8 cellular contexts compared by ENCODE assay signal in genomic region chr9:129822825-129823162, GRCh38. TPM values are rescaled to one million over a fixed set of nuclear protein-coding genes. Genes with fewer than 3 reads are reported as not detected.
DNase-seq lines count a peak whose midpoint lies in the region; ATAC-seq and TF ChIP-seq lines count a peak whose summit lies in the region.

No MANE protein-coding gene starts in this region.

- in situ Hi-C loops in transverse colon (cut with MboI; ENCODE audit: low pct_ligation_motif_present in 1 of 4, low pct_unique_long_range_greater_than_20kb in 1 of 4, low sequenced_read_pairs in 3 of 4), result no loop called here

- intact Hi-C loops in adrenal gland (cut with DNase I) (no loop called here), transverse colon (cut with DNase I; ENCODE audit: low total_unique reads) (no loop called here)

- no peaks in the 10 kb centered on the region for H3K27me3 Mint-ChIP-seq in activated naive CD4-positive, alpha-beta T cell treated with anti-CD3 and anti-CD28 coated beads, Interleukin-2, amount 10 ng/mL, durations not matched to agents 7 days and 5 days

- DNase-seq in activated naive CD4-positive, alpha-beta T cell treated with anti-CD3 and anti-CD28 coated beads, Interleukin-2, amount 10 ng/mL, durations not matched to agents 7 days and 5 days, result no peak
- DNase-seq in activated naive CD4-positive, alpha-beta T cell treated with anti-CD3 and anti-CD28 coated beads, Interleukin-2, amount 50 U/mL, for 16 hours, result no peak
- DNase-seq in adrenal gland, result no peak
- no peak for DNase-seq in transverse colon
- DNase-seq in stimulated activated CD4-positive, alpha-beta T cell treated with anti-CD3 and anti-CD28 coated beads, Interleukin-4, amount 100 ng/mL, for 4 hours, result no peak
- no peak for DNase-seq in SK-N-DZ (ENCODE audit: low spot score)

- H3K27ac Mint-ChIP-seq in activated naive CD4-positive, alpha-beta T cell treated with anti-CD3 and anti-CD28 coated beads, Interleukin-2, amount 10 ng/mL, durations not matched to agents 7 days and 5 days, result peak overlapping the region; percentile 78

- peak overlapping the region in 3 of 5 donors; percentile 17 to 85 (median 76) for H3K27ac ChIP-seq in adrenal gland
- H3K27ac ChIP-seq in liver (ENCODE audit: low read depth in 1 of 2, low read length in 2 of 2), result no peak overlapping the region
- peak overlapping the region; percentile 82 to 89 (median 86) for H3K27ac ChIP-seq in transverse colon

- 48 to 71% (median 57%) methylated on average over 7 to 11 of the region's 11 CpGs for whole genome bisulfite sequencing in adrenal gland, 4 donors
- WGBS in liver, result 71% methylated on average over 11 of the region's 11 CpGs
- WGBS in transverse colon (ENCODE audit: low coverage in 1 of 2), 2 donors, result 8 to 60% methylated on average over 5 to 11 of the region's 11 CpGs

- TF ChIP-seq CTCF in adrenal gland (IDR thresholded peaks at IDR 0.05) (no peak), liver (IDR thresholded peaks at IDR 0.05; ENCODE audit: low read depth, low read length, missing input control) (no peak), transverse colon (IDR thresholded peaks at IDR 0.05) (no peak)

- H3K4me3 ChIP-seq in adrenal gland (peak overlapping the region in 2 of 4 donors; percentile 62 to 92), liver (ENCODE audit: low read depth in 1 of 3, low read length in 3 of 3) (peak overlapping the region; percentile 27 to 86 (median 80)), transverse colon (peak overlapping the region; percentile 83 to 95 (median 89))

- no peaks in the 10 kb centered on the region for H3K9me3 Mint-ChIP-seq in activated naive CD4-positive, alpha-beta T cell treated with anti-CD3 and anti-CD28 coated beads, Interleukin-2, amount 10 ng/mL, durations not matched to agents 7 days and 5 days

- H3K27me3 ChIP-seq in adrenal gland (no peaks in the 10 kb centered on the region), liver (ENCODE audit: control insufficient read depth in 4 of 4, insufficient read depth in 4 of 4, low read length in 3 of 4) (no peaks in the 10 kb centered on the region), transverse colon (no peaks in the 10 kb centered on the region)

- peak overlapping the region; percentile 79 for H3K4me3 Mint-ChIP-seq in activated naive CD4-positive, alpha-beta T cell treated with anti-CD3 and anti-CD28 coated beads, Interleukin-2, amount 10 ng/mL, durations not matched to agents 7 days and 5 days

- H3K4me1 Mint-ChIP-seq in activated naive CD4-positive, alpha-beta T cell treated with anti-CD3 and anti-CD28 coated beads, Interleukin-2, amount 10 ng/mL, durations not matched to agents 7 days and 5 days, result peaks cover 20% of the 10 kb centered on the region

- TF ChIP-seq POLR2A in adrenal gland (IDR thresholded peaks at IDR 0.05), result no peak
- TF ChIP-seq POLR2A in transverse colon (IDR thresholded peaks at IDR 0.05), result no peak

- TF ChIP-seq RAD21 in liver (IDR thresholded peaks at IDR 0.05), result no peak

- no peak for ATAC-seq in GM19463 (IDR thresholded peaks at IDR 0.05; ENCODE audit: unreplicated experiment)

- H3K36me3 ChIP-seq in adrenal gland (replicated peaks in 1 of 2) (peaks cover 0 to 50% of the 10 kb centered on the region in 2 donors), liver (ENCODE audit: control insufficient read depth in 4 of 4, insufficient read depth in 3 of 4, low read depth in 1 of 4, low read length in 3 of 4) (peaks cover 9 to 31% (median 22%) of the 10 kb centered on the region in 4 donors), transverse colon (peaks cover 0 to 30% (median 9%) of the 10 kb centered on the region in 4 donors)

- peak overlapping the region in 1 of 2 donors; percentile 42 for H3K9ac ChIP-seq in liver (ENCODE audit: low read depth in 1 of 2, low read length in 2 of 2)

- H3K9me3 ChIP-seq in adrenal gland (replicated peaks in 1 of 3), result no peaks in the 10 kb centered on the region
- no peaks in the 10 kb centered on the region for H3K9me3 ChIP-seq in liver (ENCODE audit: control insufficient read depth in 4 of 4, low read length in 3 of 4)
- no peaks in the 10 kb centered on the region for H3K9me3 ChIP-seq in transverse colon

- H3K4me1 ChIP-seq in adrenal gland (replicated peaks in 1 of 2) (peaks cover 7 to 8% of the 10 kb centered on the region in 2 donors), liver (ENCODE audit: control insufficient read depth in 4 of 4, insufficient read depth in 4 of 4, low read length in 3 of 4) (peaks cover 0 to 11% (median 8%) of the 10 kb centered on the region in 4 donors), transverse colon (peaks cover 3 to 10% (median 6%) of the 10 kb centered on the region in 4 donors)

- CTCF ChIA-PET in activated naive CD4-positive, alpha-beta T cell treated with anti-CD3 and anti-CD28 coated beads, Interleukin-2, amount 10 ng/mL, durations not matched to agents 7 days and 5 days (lab: Charles Lee), result no interaction called here

- TF ChIP-seq EP300 in transverse colon (IDR thresholded peaks at IDR 0.05; ENCODE audit: low read depth), result no peak

- peaks cover 24% of the 10 kb centered on the region for H3K36me3 Mint-ChIP-seq in activated naive CD4-positive, alpha-beta T cell treated with anti-CD3 and anti-CD28 coated beads, Interleukin-2, amount 10 ng/mL, durations not matched to agents 7 days and 5 days

TF ChIP-seq in liver, 16 proteins besides CTCF, POLR2A, EP300 and RAD21:
- TF ChIP-seq TAF1 (conservative IDR thresholded peaks at IDR 0.05) (no peak), HNF4G (IDR thresholded peaks at IDR 0.05) (no peak)
- TF ChIP-seq, protein P1, sequence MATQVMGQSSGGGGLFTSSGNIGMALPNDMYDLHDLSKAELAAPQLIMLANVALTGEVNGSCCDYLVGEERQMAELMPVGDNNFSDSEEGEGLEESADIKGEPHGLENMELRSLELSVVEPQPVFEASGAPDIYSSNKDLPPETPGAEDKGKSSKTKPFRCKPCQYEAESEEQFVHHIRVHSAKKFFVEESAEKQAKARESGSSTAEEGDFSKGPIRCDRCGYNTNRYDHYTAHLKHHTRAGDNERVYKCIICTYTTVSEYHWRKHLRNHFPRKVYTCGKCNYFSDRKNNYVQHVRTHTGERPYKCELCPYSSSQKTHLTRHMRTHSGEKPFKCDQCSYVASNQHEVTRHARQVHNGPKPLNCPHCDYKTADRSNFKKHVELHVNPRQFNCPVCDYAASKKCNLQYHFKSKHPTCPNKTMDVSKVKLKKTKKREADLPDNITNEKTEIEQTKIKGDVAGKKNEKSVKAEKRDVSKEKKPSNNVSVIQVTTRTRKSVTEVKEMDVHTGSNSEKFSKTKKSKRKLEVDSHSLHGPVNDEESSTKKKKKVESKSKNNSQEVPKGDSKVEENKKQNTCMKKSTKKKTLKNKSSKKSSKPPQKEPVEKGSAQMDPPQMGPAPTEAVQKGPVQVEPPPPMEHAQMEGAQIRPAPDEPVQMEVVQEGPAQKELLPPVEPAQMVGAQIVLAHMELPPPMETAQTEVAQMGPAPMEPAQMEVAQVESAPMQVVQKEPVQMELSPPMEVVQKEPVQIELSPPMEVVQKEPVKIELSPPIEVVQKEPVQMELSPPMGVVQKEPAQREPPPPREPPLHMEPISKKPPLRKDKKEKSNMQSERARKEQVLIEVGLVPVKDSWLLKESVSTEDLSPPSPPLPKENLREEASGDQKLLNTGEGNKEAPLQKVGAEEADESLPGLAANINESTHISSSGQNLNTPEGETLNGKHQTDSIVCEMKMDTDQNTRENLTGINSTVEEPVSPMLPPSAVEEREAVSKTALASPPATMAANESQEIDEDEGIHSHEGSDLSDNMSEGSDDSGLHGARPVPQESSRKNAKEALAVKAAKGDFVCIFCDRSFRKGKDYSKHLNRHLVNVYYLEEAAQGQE (IDR thresholded peaks at IDR 0.05), result no peak

RNA-seq across cellular contexts. Expression of gene TOR1A, which starts 1.1 kb away (rescaled TPM):
- 10 to 100 TPM; 23.7 to 61.4 (median 39.8) TPM for total RNA-seq in adrenal gland
- polyA plus RNA-seq in adrenal gland, result 10 to 100 TPM; 19.7 to 51.1 (median 25.5) TPM
- total RNA-seq in liver, result 10 to 100 TPM; 18.3 to 30.5 TPM
- 10 to 100 TPM; 29.1 to 34.0 TPM for polyA plus RNA-seq in liver
- total RNA-seq in transverse colon, result 10 to 100 TPM in 3 of 4 donors, 1 to 10 TPM in 1; 6.2 to 47.0 (median 40.0) TPM
- 39.8 and 49.7 TPM in 2 replicates for polyA plus RNA-seq in SK-N-DZ (2014; cell fraction: cytosol; rRNA removed)
- 32.0 and 32.9 TPM in 2 replicates for polyA plus RNA-seq in SK-N-DZ (2014; cell fraction: nucleus; rRNA removed)

RNA-seq across cellular contexts. Expression of gene C9orf78, which starts 12.3 kb away (rescaled TPM):
- total RNA-seq in adrenal gland (10 to 100 TPM; 36.2 to 89.5 (median 41.5) TPM), liver (10 to 100 TPM; 37.2 to 64.6 TPM), transverse colon (100 to 1,000 TPM in 1 of 4 donors, 10 to 100 TPM in 3; 43.6 to 263 (median 47.7) TPM)
- polyA plus RNA-seq in adrenal gland (100 to 1,000 TPM in 1 of 3 donors, 10 to 100 TPM in 2; 35.6 to 116 (median 50.8) TPM), liver (10 to 100 TPM; 31.1 to 84.2 TPM)
- 102 and 127 TPM in 2 replicates for polyA plus RNA-seq in SK-N-DZ (2014; cell fraction: cytosol; rRNA removed)
- 16.2 and 22.4 TPM in 2 replicates for polyA plus RNA-seq in SK-N-DZ (2014; cell fraction: nucleus; rRNA removed)

RNA-seq across cellular contexts. Expression of gene USP20, which starts 12.5 kb away (rescaled TPM):
- total RNA-seq in adrenal gland, result 10 to 100 TPM; 17.7 to 50.1 (median 34.5) TPM
- 10 to 100 TPM; 14.0 to 73.4 (median 69.5) TPM for polyA plus RNA-seq in adrenal gland
- total RNA-seq in liver, result 10 to 100 TPM; 11.7 to 19.8 TPM
- 1 to 10 TPM; 8.2 to 8.8 TPM for polyA plus RNA-seq in liver
- 10 to 100 TPM; 18.3 to 40.0 (median 25.3) TPM for total RNA-seq in transverse colon
- 12.4 and 23.8 TPM in 2 replicates for polyA plus RNA-seq in SK-N-DZ (2014; cell fraction: cytosol; rRNA removed)
- 72.5 and 99.4 TPM in 2 replicates for polyA plus RNA-seq in SK-N-DZ (2014; cell fraction: nucleus; rRNA removed)

RNA-seq across cellular contexts. Expression of gene TOR1B, which starts 19.8 kb away (rescaled TPM):
- total RNA-seq in adrenal gland (10 to 100 TPM; 19.5 to 36.3 (median 28.6) TPM), liver (10 to 100 TPM; 18.6 to 31.9 TPM), transverse colon (100 to 1,000 TPM in 1 of 4 donors, 10 to 100 TPM in 3; 49.0 to 105 (median 62.7) TPM)
- polyA plus RNA-seq in adrenal gland (10 to 100 TPM in 1 of 3 donors, 1 to 10 TPM in 2; 9.8 to 23.7 (median 10.0) TPM), liver (10 to 100 TPM; 12.8 to 17.1 TPM)
- polyA plus RNA-seq in SK-N-DZ (2014; cell fraction: cytosol; rRNA removed), result 22.3 and 26.3 TPM in 2 replicates
- 17.2 and 20.8 TPM in 2 replicates for polyA plus RNA-seq in SK-N-DZ (2014; cell fraction: nucleus; rRNA removed)

Comparison
In these comparisons a context has a peak if more than half of its experiments do, and no peak if none do; other contexts are left out.
1. H3K27ac ChIP-seq: peak in adrenal gland (3 of 5) and transverse colon (4 of 4); none in liver (0 of 2).